8 cellular contexts compared by ENCODE assay signal in the genomic region with DNA sequence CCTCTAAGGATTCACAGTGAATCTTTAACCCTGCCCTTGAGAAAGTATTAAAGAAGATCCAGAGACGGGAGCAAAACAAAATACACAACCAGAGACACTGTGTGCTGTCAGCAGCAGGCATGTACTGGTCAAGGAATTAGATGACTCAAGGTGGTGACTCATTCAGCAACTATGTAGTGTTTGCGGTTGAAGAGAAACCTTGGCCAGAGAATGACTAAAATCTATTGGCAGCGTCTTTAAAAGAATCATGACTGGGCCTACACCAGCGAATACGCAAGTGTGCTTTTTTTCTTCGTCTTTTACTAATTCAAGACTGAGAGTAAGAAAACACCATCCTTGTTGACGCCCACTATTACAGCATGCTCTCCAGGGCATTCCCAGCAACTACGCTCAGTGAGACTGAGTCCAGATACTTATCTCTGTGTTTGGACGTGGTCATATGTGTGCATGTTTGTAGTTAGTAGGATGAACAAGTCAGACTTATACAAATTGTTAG.
DNase-seq lines count a peak whose midpoint lies in the region; ATAC-seq, FAIRE-seq and TF ChIP-seq lines count a peak whose summit lies in the region.

No MANE protein-coding gene starts in this region.

- no peaks in the 10 kb centered on the region for H4K20me1 ChIP-seq in Karpas-422 (ENCODE audit: insufficient read depth, low read depth, low read length)

- H3K9me2 ChIP-seq in Karpas-422 (replicated peaks; ENCODE audit: insufficient read depth, low read length) = no peaks in the 10 kb centered on the region

- H2AFZ ChIP-seq in Karpas-422 (ENCODE audit: low read length) = no peak overlapping the region

- in situ Hi-C loops in Panc1 (cut with HindIII; ENCODE audit: low pct_unique_long_range_greater_than_20kb, low sequenced_read_pairs) = no loop called here

- no peak overlapping the region for H3K4me3 ChIP-seq in Caco-2 (ENCODE audit: low read depth, low read length)
- H3K4me3 ChIP-seq in Panc1 (ENCODE audit: low read depth in 2 of 2, low read length in 2 of 2) = no peak overlapping the region
- H3K4me3 ChIP-seq in ectodermal cell (ENCODE audit: insufficient read depth, low read depth, low read length) = no peak overlapping the region
- no peak overlapping the region for H3K4me3 ChIP-seq in Karpas-422 (ENCODE audit: low read length)

- FAIRE-seq in urothelium cell line (lab: Jason Lieb, UNC) = peak; percentile 63

- no peaks in the 10 kb centered on the region for H3K79me2 ChIP-seq in Karpas-422 (ENCODE audit: low read length)

- H3K27ac Mint-ChIP-seq in Caco-2 (ENCODE audit: unreplicated experiment) (peak overlapping the region; percentile 73), memory B cell (peak overlapping the region; percentile 80)

- H3K27me3 Mint-ChIP-seq in Caco-2 (ENCODE audit: insufficient read depth, unreplicated experiment) (peaks cover 2% of the 10 kb centered on the region), memory B cell (no peaks in the 10 kb centered on the region)

- WGBS in ectodermal cell, 2 experiments = 36 to 42% methylated on average over 9 of the region's 9 CpGs

- BruUV-seq in Caco-2 (replicated peaks; lab: Mats Ljungman, UMichigan) (no TSS peak), Panc1 (replicated peaks; lab: Mats Ljungman, UMichigan) (no TSS peak)

- TF ChIP-seq CTCF in Caco-2 (IDR thresholded peaks at IDR 0.05; ENCODE audit: insufficient read depth in 1 of 2, low read depth in 1 of 2, low read length in 1 of 2, severe bottlenecking in 1 of 2, unreplicated experiment in 1 of 2) (no peak), Panc1 (IDR thresholded peaks at IDR 0.05) (no peak)

- CTCF ChIA-PET in Caco-2 (lab: Charles Lee) (no interaction called here), Panc1 (lab: Charles Lee) (no interaction called here)

- H3K4me1 ChIP-seq in Caco-2 = peaks cover 11% of the 10 kb centered on the region; the same call in 1 of the 2 replicates
- peaks cover 27% of the 10 kb centered on the region for H3K4me1 ChIP-seq in Panc1 (ENCODE audit: control insufficient read depth, insufficient read depth, low read length)
- peaks cover 7% of the 10 kb centered on the region for H3K4me1 ChIP-seq in ectodermal cell (ENCODE audit: control insufficient read depth, insufficient read depth, low read length)
- no peaks in the 10 kb centered on the region for H3K4me1 ChIP-seq in Karpas-422 (ENCODE audit: low read length)

- intact Hi-C loops in Caco-2 (cut with micrococcal nuclease; ENCODE audit: unreplicated experiment) (no loop called here), Panc1 (cut with micrococcal nuclease; ENCODE audit: unreplicated experiment) (no loop called here)

- POLR2A ChIA-PET in Caco-2 (lab: Charles Lee) (no interaction called here), Panc1 (lab: Charles Lee) (no interaction called here)

- H3K27me3 ChIP-seq in Caco-2 (replicated peaks; ENCODE audit: control insufficient read depth, insufficient read depth, low read length) (no peaks in the 10 kb centered on the region), Panc1 (ENCODE audit: control insufficient read depth, insufficient read depth, low read length) (no peaks in the 10 kb centered on the region), ectodermal cell (ENCODE audit: control insufficient read depth, insufficient read depth, low read length, poor library complexity, severe bottlenecking) (no peaks in the 10 kb centered on the region), Karpas-422 (ENCODE audit: low read length) (no peaks in the 10 kb centered on the region)

- no peaks in the 10 kb centered on the region for H3K36me3 ChIP-seq in Caco-2 (ENCODE audit: control insufficient read depth, insufficient read depth, low read length)
- no peaks in the 10 kb centered on the region for H3K36me3 ChIP-seq in Panc1 (ENCODE audit: control insufficient read depth, insufficient read depth, low read length)
- no peaks in the 10 kb centered on the region for H3K36me3 ChIP-seq in ectodermal cell (ENCODE audit: control insufficient read depth, insufficient read depth, low read length)
- no peaks in the 10 kb centered on the region for H3K36me3 ChIP-seq in Karpas-422 (ENCODE audit: insufficient read depth, low read length)

- H3K9me3 ChIP-seq in Caco-2 (no peaks in the 10 kb centered on the region), Panc1 (ENCODE audit: control insufficient read depth, insufficient read depth, low read depth, low read length) (no peaks in the 10 kb centered on the region; the same call in 1 of the 2 replicates), ectodermal cell (ENCODE audit: control insufficient read depth, low read length) (no peaks in the 10 kb centered on the region), Karpas-422 (ENCODE audit: low read length) (no peaks in the 10 kb centered on the region)

- DNase-seq in Caco-2 (peak; percentile 61 to 64), Panc1 (ENCODE audit: low read depth, low spot score) (peak; percentile 99), memory B cell (ENCODE audit: low spot score in 2 of 2) (no peak), urothelium cell line (ENCODE audit: low spot score) (peak; percentile 77), Karpas-422 (no peak)

- ATAC-seq in GM19324 (IDR thresholded peaks at IDR 0.05; ENCODE audit: low FRiP score, unreplicated experiment) (peak; percentile 100), HG03108 (IDR thresholded peaks at IDR 0.05; ENCODE audit: unreplicated experiment) (peak; percentile 99), Panc1 (peak; percentile 100), memory B cell (ENCODE audit: low read depth) (peak; percentile 76)

- H3K4me3 Mint-ChIP-seq in Caco-2 (ENCODE audit: unreplicated experiment) = peak overlapping the region; percentile 37
- H3K4me3 Mint-ChIP-seq in memory B cell = no peak overlapping the region

- H3K9me3 Mint-ChIP-seq in Caco-2 (ENCODE audit: unreplicated experiment) (no peaks in the 10 kb centered on the region), memory B cell (no peaks in the 10 kb centered on the region)

- H3K9ac ChIP-seq in Karpas-422 (ENCODE audit: low read length) = no peak overlapping the region

- no peak overlapping the region for H3K4me2 ChIP-seq in Karpas-422 (ENCODE audit: low read depth, low read length, poor library complexity, severe bottlenecking)

- no peaks in the 10 kb centered on the region for H3K36me3 Mint-ChIP-seq in Caco-2 (ENCODE audit: insufficient read depth, unreplicated experiment)
- H3K36me3 Mint-ChIP-seq in memory B cell = no peaks in the 10 kb centered on the region

- H3K4me1 Mint-ChIP-seq in Caco-2 (ENCODE audit: low read depth, unreplicated experiment) (peaks cover 12% of the 10 kb centered on the region), memory B cell (peaks cover 6% of the 10 kb centered on the region)

- H3K27ac ChIP-seq in Panc1 (ENCODE audit: low read length) (peak overlapping the region; percentile 89), ectodermal cell (ENCODE audit: insufficient read depth, low read depth, low read length, poor library complexity, severe bottlenecking) (peak overlapping the region; percentile 48), Karpas-422 (ENCODE audit: low read length) (no peak overlapping the region)

Comparison
In these comparisons a context has a peak if more than half of its experiments do, and no peak if none do; other contexts are left out.
1. DNase-seq: peak in Caco-2 (2 of 2), Panc1 (single experiment) and urothelium cell line (single experiment); none in memory B cell (0 of 2) and Karpas-422 (single experiment).
2. Peak in every context shown above with its lines, with median percentiles within 50 percentile points of each other: ATAC-seq.